In genomic region chr16:5072334-5073278, GRCh38 we compare ENCODE assay signal across 8 cellular contexts. TPM values are rescaled to one million over a fixed set of nuclear protein-coding genes. Genes with fewer than 3 reads are reported as not detected.
DNase-seq lines count a peak whose midpoint lies in the region; ATAC-seq and TF ChIP-seq lines count a peak whose summit lies in the region.

No MANE protein-coding gene starts in this region.

- ATAC-seq in CD4-positive, CD25-positive, alpha-beta regulatory T cell (ENCODE audit: low read depth in 2 of 2) = no peak
- no peak for ATAC-seq in effector memory CD8-positive, alpha-beta T cell (replicated peaks)

- H3K4me1 ChIP-seq in CD4-positive, CD25-positive, alpha-beta regulatory T cell (ENCODE audit: control insufficient read depth, insufficient read depth, low read length, poor library complexity, severe bottlenecking) = peaks cover 24% of the 10 kb centered on the region

- H3K27me3 ChIP-seq in CD4-positive, CD25-positive, alpha-beta regulatory T cell (ENCODE audit: control insufficient read depth, insufficient read depth, low read length) = no peaks in the 10 kb centered on the region

- H3K4me3 Mint-ChIP-seq in CD4-positive, CD25-positive, alpha-beta regulatory T cell = peak overlapping the region; percentile 92 to 96 (median 94)
- peak overlapping the region; percentile 96 for H3K4me3 Mint-ChIP-seq in effector memory CD8-positive, alpha-beta T cell
- H3K4me3 Mint-ChIP-seq in nephron progenitor cell = peak overlapping the region; percentile 94

- peaks cover 8% of the 10 kb centered on the region for H3K27me3 Mint-ChIP-seq in CD4-positive, CD25-positive, alpha-beta regulatory T cell
- no peaks in the 10 kb centered on the region for H3K27me3 Mint-ChIP-seq in effector memory CD8-positive, alpha-beta T cell
- no peaks in the 10 kb centered on the region for H3K27me3 Mint-ChIP-seq in nephron progenitor cell (ENCODE audit: low read depth, poor library complexity)

- peak overlapping the region; percentile 86 for H3K27ac ChIP-seq in CD4-positive, CD25-positive, alpha-beta regulatory T cell (ENCODE audit: insufficient read depth, low read length, poor library complexity, severe bottlenecking)

- peaks cover 28% of the 10 kb centered on the region for H3K36me3 ChIP-seq in CD4-positive, CD25-positive, alpha-beta regulatory T cell (ENCODE audit: control insufficient read depth, insufficient read depth, low read length)

- H3K9me3 Mint-ChIP-seq in CD4-positive, CD25-positive, alpha-beta regulatory T cell = no peaks in the 10 kb centered on the region
- no peaks in the 10 kb centered on the region for H3K9me3 Mint-ChIP-seq in effector memory CD8-positive, alpha-beta T cell
- peaks cover 3% of the 10 kb centered on the region for H3K9me3 Mint-ChIP-seq in nephron progenitor cell

- peak overlapping the region; percentile 98 for H3K27ac Mint-ChIP-seq in CD4-positive, CD25-positive, alpha-beta regulatory T cell
- H3K27ac Mint-ChIP-seq in effector memory CD8-positive, alpha-beta T cell = peak overlapping the region; percentile 98 to 99
- H3K27ac Mint-ChIP-seq in nephron progenitor cell = no peak overlapping the region

- TF ChIP-seq CTCF in nephron progenitor cell (IDR thresholded peaks at IDR 0.05) = no peak

- peak overlapping the region; percentile 85 for H3K4me3 ChIP-seq in CD4-positive, CD25-positive, alpha-beta regulatory T cell (ENCODE audit: low read depth, low read length)

- DNase-seq in CD4-positive, CD25-positive, alpha-beta regulatory T cell = no peak
- DNase-seq in LHCN-M2 (ENCODE audit: low read depth) (peak; percentile 12), nephron progenitor cell (no peak), mucosa of gallbladder (ENCODE audit: low spot score) (no peak), dermis blood vessel endothelial cell (no peak), EL (no peak)
- no peak for DNase-seq in effector memory CD8-positive, alpha-beta T cell
- DNase-seq in activated CD4-positive, alpha-beta T cell treated with anti-CD3 and anti-CD28 coated beads, Interleukin-2, amount 50 U/mL, for 48 hours = no peak

- H3K9me3 ChIP-seq in CD4-positive, CD25-positive, alpha-beta regulatory T cell (ENCODE audit: control insufficient read depth in 2 of 2, low read length in 2 of 2) = no peaks in the 10 kb centered on the region

- peaks cover 25% of the 10 kb centered on the region for H3K36me3 Mint-ChIP-seq in CD4-positive, CD25-positive, alpha-beta regulatory T cell
- H3K36me3 Mint-ChIP-seq in effector memory CD8-positive, alpha-beta T cell (ENCODE audit: insufficient read depth) = peaks cover 42% of the 10 kb centered on the region
- H3K36me3 Mint-ChIP-seq in nephron progenitor cell (ENCODE audit: low read depth) = peaks cover 12% of the 10 kb centered on the region

- H3K4me1 Mint-ChIP-seq in CD4-positive, CD25-positive, alpha-beta regulatory T cell = peaks cover 18 to 40% (median 29%) of the 10 kb centered on the region in 4 donors
- peaks cover 27% of the 10 kb centered on the region in 2 donors for H3K4me1 Mint-ChIP-seq in effector memory CD8-positive, alpha-beta T cell (ENCODE audit: low read depth in 2 of 2)
- peaks cover 15% of the 10 kb centered on the region for H3K4me1 Mint-ChIP-seq in nephron progenitor cell

RNA-seq across cellular contexts. Expression of gene ALG1, which starts 1.0 kb away (rescaled TPM):
- total RNA-seq in CD4-positive, CD25-positive, alpha-beta regulatory T cell = 13.4 TPM
- 10 to 100 TPM; 27.5 to 38.8 (median 35.1) TPM for polyA plus RNA-seq in CD4-positive, CD25-positive, alpha-beta regulatory T cell
- total RNA-seq in LHCN-M2 (2014; rRNA removed) = 33.2 and 75.0 TPM in 2 replicates
- 25.6 TPM for polyA plus RNA-seq in LHCN-M2 (2012)
- total RNA-seq in mucosa of gallbladder = 26.2 TPM
- total RNA-seq in dermis blood vessel endothelial cell = 30.4 and 36.4 TPM in 2 replicates

RNA-seq across cellular contexts. Expression of gene C16orf89, which starts 6.8 kb away (rescaled TPM):
- not detected for total RNA-seq in CD4-positive, CD25-positive, alpha-beta regulatory T cell
- not detected for polyA plus RNA-seq in CD4-positive, CD25-positive, alpha-beta regulatory T cell
- total RNA-seq in LHCN-M2 (2014; rRNA removed) (0.26 TPM in 1 of 2 replicates, not detected in the other), mucosa of gallbladder (25.0 TPM), dermis blood vessel endothelial cell (not detected in 2 replicates)
- not detected for polyA plus RNA-seq in LHCN-M2 (2012)

RNA-seq across cellular contexts. Expression of gene EEF2KMT, which starts 25.0 kb away (rescaled TPM):
- 3.7 TPM for total RNA-seq in CD4-positive, CD25-positive, alpha-beta regulatory T cell
- polyA plus RNA-seq in CD4-positive, CD25-positive, alpha-beta regulatory T cell = 10 to 100 TPM; 11.0 to 19.6 (median 14.9) TPM
- total RNA-seq in LHCN-M2 (2014; rRNA removed) (26.1 and 30.0 TPM in 2 replicates), mucosa of gallbladder (9.8 TPM), dermis blood vessel endothelial cell (10.4 and 13.3 TPM in 2 replicates)
- polyA plus RNA-seq in LHCN-M2 (2012) = 14.9 TPM

RNA-seq across cellular contexts. Expression of gene NAGPA, which starts 38.9 kb away (rescaled TPM):
- total RNA-seq in CD4-positive, CD25-positive, alpha-beta regulatory T cell = 23.7 TPM
- 10 to 100 TPM; 30.2 to 37.5 (median 33.6) TPM for polyA plus RNA-seq in CD4-positive, CD25-positive, alpha-beta regulatory T cell
- 33.7 and 57.6 TPM in 2 replicates for total RNA-seq in LHCN-M2 (2014; rRNA removed)
- 12.5 TPM for polyA plus RNA-seq in LHCN-M2 (2012)
- total RNA-seq in mucosa of gallbladder = 10.7 TPM
- total RNA-seq in dermis blood vessel endothelial cell = 34.8 and 35.9 TPM in 2 replicates

Comparison
In these comparisons a context has a peak if more than half of its experiments do, and no peak if none do; other contexts are left out.
1. RNA of gene C16orf89, which starts 6.8 kb away (total RNA-seq): 25.0 TPM in mucosa of gallbladder (single experiment); 0.26 TPM in LHCN-M2, not detected in CD4-positive, CD25-positive, alpha-beta regulatory T cell (single experiment) and not detected in dermis blood vessel endothelial cell; every median in the first group is over 10 times any median in the second.
2. Peak in every context shown above with its lines, with median percentiles within 50 percentile points of each other: H3K4me3 Mint-ChIP-seq.